Comparison of ENCODE assay signal across 1 cellular context in the genomic region with DNA sequence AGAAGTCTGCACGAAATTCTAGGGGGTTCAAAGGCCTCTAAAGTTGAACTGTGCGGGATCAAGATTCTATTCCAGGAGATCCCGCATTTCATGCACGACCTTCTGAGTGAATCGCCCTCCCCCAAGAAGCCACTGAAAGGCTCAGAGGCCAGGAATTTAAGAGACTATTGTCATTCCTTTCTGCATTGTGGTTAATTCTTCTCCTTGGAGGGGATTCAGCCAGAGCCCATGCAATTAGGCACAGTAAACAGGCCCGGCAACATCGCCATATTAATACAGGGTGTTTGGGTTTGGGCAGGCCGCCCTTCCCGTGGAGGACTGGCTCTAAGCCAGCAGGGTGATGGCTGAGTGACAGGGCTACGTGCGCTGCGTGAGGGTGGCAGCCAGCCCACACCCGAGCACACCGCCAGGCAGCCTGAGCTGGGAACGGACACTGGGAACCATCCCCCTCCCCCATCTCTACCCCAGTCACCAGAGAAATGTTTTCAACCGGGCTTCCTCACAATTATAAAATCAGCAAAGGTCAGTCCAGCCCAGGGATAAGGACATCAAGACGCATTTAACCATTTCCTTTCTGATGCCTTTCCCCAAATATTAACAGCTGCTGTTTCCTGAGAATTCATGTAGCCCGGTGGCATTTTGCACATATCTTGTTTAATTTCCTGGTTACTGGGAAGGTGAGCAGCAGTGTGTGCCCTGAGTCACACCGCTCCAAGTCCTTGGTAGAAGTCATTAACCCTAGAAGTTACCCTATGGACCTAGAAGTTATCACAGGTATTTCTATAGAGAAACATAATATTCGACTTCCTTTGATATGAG.
A peak's percentile ranks its signal among the peaks of the same experiment; 100 is the strongest.
TF ChIP-seq lines count a peak whose summit lies in the region.

No MANE protein-coding gene starts in this region.

TF ChIP-seq in HepG2, 621 proteins besides CTCF, POLR2A, EP300 and RAD21 (continued from another document and continues in another):
- TF ChIP-seq, protein P1, sequence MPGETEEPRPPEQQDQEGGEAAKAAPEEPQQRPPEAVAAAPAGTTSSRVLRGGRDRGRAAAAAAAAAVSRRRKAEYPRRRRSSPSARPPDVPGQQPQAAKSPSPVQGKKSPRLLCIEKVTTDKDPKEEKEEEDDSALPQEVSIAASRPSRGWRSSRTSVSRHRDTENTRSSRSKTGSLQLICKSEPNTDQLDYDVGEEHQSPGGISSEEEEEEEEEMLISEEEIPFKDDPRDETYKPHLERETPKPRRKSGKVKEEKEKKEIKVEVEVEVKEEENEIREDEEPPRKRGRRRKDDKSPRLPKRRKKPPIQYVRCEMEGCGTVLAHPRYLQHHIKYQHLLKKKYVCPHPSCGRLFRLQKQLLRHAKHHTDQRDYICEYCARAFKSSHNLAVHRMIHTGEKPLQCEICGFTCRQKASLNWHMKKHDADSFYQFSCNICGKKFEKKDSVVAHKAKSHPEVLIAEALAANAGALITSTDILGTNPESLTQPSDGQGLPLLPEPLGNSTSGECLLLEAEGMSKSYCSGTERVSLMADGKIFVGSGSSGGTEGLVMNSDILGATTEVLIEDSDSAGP (CRISPR knock-in tag; IDR thresholded peaks at IDR 0.05; ENCODE audit: borderline replicate concordance), result no peak; the same call in 1 of the 2 replicates
- TF ChIP-seq ZFP36L1 (CRISPR knock-in tag; IDR thresholded peaks at IDR 0.05), result no peak
- no peak for TF ChIP-seq SKI (IDR thresholded peaks at IDR 0.05; ENCODE audit: partially characterized antibody)
- peak; percentile 2; the same call in 1 of the 2 replicates for TF ChIP-seq CBX5 (CRISPR knock-in tag; IDR thresholded peaks at IDR 0.05; ENCODE audit: borderline replicate concordance)
- TF ChIP-seq, protein P2, sequence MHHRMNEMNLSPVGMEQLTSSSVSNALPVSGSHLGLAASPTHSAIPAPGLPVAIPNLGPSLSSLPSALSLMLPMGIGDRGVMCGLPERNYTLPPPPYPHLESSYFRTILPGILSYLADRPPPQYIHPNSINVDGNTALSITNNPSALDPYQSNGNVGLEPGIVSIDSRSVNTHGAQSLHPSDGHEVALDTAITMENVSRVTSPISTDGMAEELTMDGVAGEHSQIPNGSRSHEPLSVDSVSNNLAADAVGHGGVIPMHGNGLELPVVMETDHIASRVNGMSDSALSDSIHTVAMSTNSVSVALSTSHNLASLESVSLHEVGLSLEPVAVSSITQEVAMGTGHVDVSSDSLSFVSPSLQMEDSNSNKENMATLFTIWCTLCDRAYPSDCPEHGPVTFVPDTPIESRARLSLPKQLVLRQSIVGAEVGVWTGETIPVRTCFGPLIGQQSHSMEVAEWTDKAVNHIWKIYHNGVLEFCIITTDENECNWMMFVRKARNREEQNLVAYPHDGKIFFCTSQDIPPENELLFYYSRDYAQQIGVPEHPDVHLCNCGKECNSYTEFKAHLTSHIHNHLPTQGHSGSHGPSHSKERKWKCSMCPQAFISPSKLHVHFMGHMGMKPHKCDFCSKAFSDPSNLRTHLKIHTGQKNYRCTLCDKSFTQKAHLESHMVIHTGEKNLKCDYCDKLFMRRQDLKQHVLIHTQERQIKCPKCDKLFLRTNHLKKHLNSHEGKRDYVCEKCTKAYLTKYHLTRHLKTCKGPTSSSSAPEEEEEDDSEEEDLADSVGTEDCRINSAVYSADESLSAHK (CRISPR knock-in tag; IDR thresholded peaks at IDR 0.05; ENCODE audit: borderline replicate concordance), result no peak
- no peak for TF ChIP-seq ZNF703 (CRISPR knock-in tag; IDR thresholded peaks at IDR 0.05; ENCODE audit: borderline replicate concordance)
- TF ChIP-seq, protein P3, sequence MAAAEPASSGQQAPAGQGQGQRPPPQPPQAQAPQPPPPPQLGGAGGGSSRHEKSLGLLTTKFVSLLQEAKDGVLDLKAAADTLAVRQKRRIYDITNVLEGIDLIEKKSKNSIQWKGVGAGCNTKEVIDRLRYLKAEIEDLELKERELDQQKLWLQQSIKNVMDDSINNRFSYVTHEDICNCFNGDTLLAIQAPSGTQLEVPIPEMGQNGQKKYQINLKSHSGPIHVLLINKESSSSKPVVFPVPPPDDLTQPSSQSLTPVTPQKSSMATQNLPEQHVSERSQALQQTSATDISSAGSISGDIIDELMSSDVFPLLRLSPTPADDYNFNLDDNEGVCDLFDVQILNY (CRISPR knock-in tag; conservative IDR thresholded peaks at IDR 0.05), result no peak
- TF ChIP-seq POGZ (CRISPR knock-in tag; IDR thresholded peaks at IDR 0.05), result peak; percentile 94
- peak; percentile 32; the same call in 1 of the 2 replicates for TF ChIP-seq ZFY (CRISPR knock-in tag; IDR thresholded peaks at IDR 0.05)
- peak; percentile 42; the same call in 1 of the 2 replicates for TF ChIP-seq ZNF83 (CRISPR knock-in tag; IDR thresholded peaks at IDR 0.05; ENCODE audit: borderline replicate concordance)
- peak; percentile 53 for TF ChIP-seq NFIC (IDR thresholded peaks at IDR 0.05; ENCODE audit: low read length)
- no peak for TF ChIP-seq ZNF121 (CRISPR knock-in tag; IDR thresholded peaks at IDR 0.05)
- no peak for TF ChIP-seq ZNF577 (CRISPR knock-in tag; IDR thresholded peaks at IDR 0.05; ENCODE audit: borderline replicate concordance, low read depth)
- no peak for TF ChIP-seq ZNF235 (CRISPR knock-in tag; IDR thresholded peaks at IDR 0.05; ENCODE audit: borderline replicate concordance)
- TF ChIP-seq PCBP2 (optimal IDR thresholded peaks at IDR 0.05; ENCODE audit: low read depth, low read length, poor library complexity, severe bottlenecking), result no peak
- no peak for TF ChIP-seq TCF7 (IDR thresholded peaks at IDR 0.05; ENCODE audit: low read depth)
- TF ChIP-seq, protein P4, sequence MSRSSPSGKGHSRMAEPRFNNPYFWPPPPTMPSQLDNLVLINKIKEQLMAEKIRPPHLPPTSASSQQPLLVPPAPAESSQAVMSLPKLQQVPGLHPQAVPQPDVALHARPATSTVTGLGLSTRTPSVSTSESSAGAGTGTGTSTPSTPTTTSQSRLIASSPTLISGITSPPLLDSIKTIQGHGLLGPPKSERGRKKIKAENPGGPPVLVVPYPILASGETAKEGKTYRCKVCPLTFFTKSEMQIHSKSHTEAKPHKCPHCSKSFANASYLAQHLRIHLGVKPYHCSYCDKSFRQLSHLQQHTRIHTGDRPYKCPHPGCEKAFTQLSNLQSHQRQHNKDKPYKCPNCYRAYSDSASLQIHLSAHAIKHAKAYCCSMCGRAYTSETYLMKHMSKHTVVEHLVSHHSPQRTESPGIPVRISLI (CRISPR knock-in tag; IDR thresholded peaks at IDR 0.05; ENCODE audit: borderline replicate concordance), result no peak
- TF ChIP-seq KDM5B (CRISPR knock-in tag; IDR thresholded peaks at IDR 0.05; ENCODE audit: borderline replicate concordance), result peak; percentile 64; the same call in 1 of the 2 replicates
- TF ChIP-seq, protein P5, sequence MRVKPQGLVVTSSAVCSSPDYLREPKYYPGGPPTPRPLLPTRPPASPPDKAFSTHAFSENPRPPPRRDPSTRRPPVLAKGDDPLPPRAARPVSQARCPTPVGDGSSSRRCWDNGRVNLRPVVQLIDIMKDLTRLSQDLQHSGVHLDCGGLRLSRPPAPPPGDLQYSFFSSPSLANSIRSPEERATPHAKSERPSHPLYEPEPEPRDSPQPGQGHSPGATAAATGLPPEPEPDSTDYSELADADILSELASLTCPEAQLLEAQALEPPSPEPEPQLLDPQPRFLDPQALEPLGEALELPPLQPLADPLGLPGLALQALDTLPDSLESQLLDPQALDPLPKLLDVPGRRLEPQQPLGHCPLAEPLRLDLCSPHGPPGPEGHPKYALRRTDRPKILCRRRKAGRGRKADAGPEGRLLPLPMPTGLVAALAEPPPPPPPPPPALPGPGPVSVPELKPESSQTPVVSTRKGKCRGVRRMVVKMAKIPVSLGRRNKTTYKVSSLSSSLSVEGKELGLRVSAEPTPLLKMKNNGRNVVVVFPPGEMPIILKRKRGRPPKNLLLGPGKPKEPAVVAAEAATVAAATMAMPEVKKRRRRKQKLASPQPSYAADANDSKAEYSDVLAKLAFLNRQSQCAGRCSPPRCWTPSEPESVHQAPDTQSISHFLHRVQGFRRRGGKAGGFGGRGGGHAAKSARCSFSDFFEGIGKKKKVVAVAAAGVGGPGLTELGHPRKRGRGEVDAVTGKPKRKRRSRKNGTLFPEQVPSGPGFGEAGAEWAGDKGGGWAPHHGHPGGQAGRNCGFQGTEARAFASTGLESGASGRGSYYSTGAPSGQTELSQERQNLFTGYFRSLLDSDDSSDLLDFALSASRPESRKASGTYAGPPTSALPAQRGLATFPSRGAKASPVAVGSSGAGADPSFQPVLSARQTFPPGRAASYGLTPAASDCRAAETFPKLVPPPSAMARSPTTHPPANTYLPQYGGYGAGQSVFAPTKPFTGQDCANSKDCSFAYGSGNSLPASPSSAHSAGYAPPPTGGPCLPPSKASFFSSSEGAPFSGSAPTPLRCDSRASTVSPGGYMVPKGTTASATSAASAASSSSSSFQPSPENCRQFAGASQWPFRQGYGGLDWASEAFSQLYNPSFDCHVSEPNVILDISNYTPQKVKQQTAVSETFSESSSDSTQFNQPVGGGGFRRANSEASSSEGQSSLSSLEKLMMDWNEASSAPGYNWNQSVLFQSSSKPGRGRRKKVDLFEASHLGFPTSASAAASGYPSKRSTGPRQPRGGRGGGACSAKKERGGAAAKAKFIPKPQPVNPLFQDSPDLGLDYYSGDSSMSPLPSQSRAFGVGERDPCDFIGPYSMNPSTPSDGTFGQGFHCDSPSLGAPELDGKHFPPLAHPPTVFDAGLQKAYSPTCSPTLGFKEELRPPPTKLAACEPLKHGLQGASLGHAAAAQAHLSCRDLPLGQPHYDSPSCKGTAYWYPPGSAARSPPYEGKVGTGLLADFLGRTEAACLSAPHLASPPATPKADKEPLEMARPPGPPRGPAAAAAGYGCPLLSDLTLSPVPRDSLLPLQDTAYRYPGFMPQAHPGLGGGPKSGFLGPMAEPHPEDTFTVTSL (CRISPR knock-in tag; IDR thresholded peaks at IDR 0.05; ENCODE audit: borderline replicate concordance), result peak; percentile 83
- TF ChIP-seq, protein P6, sequence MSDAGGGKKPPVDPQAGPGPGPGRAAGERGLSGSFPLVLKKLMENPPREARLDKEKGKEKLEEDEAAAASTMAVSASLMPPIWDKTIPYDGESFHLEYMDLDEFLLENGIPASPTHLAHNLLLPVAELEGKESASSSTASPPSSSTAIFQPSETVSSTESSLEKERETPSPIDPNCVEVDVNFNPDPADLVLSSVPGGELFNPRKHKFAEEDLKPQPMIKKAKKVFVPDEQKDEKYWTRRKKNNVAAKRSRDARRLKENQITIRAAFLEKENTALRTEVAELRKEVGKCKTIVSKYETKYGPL (CRISPR knock-in tag; IDR thresholded peaks at IDR 0.05), result no peak
- TF ChIP-seq ZKSCAN5 (CRISPR knock-in tag; IDR thresholded peaks at IDR 0.05), result no peak
- TF ChIP-seq SMC3 (IDR thresholded peaks at IDR 0.05; ENCODE audit: low read length), result no peak
- TF ChIP-seq, protein P7, sequence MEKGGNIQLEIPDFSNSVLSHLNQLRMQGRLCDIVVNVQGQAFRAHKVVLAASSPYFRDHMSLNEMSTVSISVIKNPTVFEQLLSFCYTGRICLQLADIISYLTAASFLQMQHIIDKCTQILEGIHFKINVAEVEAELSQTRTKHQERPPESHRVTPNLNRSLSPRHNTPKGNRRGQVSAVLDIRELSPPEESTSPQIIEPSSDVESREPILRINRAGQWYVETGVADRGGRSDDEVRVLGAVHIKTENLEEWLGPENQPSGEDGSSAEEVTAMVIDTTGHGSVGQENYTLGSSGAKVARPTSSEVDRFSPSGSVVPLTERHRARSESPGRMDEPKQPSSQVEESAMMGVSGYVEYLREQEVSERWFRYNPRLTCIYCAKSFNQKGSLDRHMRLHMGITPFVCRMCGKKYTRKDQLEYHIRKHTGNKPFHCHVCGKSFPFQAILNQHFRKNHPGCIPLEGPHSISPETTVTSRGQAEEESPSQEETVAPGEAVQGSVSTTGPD (CRISPR knock-in tag; IDR thresholded peaks at IDR 0.05), result no peak
- no peak for TF ChIP-seq ZNF510 (CRISPR knock-in tag; IDR thresholded peaks at IDR 0.05; ENCODE audit: low read depth)
- TF ChIP-seq, protein P8, sequence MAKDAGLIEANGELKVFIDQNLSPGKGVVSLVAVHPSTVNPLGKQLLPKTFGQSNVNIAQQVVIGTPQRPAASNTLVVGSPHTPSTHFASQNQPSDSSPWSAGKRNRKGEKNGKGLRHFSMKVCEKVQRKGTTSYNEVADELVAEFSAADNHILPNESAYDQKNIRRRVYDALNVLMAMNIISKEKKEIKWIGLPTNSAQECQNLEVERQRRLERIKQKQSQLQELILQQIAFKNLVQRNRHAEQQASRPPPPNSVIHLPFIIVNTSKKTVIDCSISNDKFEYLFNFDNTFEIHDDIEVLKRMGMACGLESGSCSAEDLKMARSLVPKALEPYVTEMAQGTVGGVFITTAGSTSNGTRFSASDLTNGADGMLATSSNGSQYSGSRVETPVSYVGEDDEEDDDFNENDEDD (CRISPR knock-in tag; IDR thresholded peaks at IDR 0.05; ENCODE audit: borderline replicate concordance), result peak; percentile 49; the same call in 1 of the 2 replicates
- no peak for TF ChIP-seq ZNF101 (CRISPR knock-in tag; IDR thresholded peaks at IDR 0.05; ENCODE audit: borderline replicate concordance, low read depth)
- TF ChIP-seq ZFX (CRISPR knock-in tag; IDR thresholded peaks at IDR 0.05; ENCODE audit: low read depth), result peak; percentile 75
- TF ChIP-seq ZNF878 (CRISPR knock-in tag; IDR thresholded peaks at IDR 0.05), result no peak
- 0 out of 2 replicates have a peak, but pooled peaks have one; percentile 37 for TF ChIP-seq RBFOX2 (IDR thresholded peaks at IDR 0.05; ENCODE audit: low read depth, low read length)
- TF ChIP-seq HDAC1 (CRISPR knock-in tag; IDR thresholded peaks at IDR 0.05), result peak; percentile 52; the same call in 1 of the 2 replicates
- TF ChIP-seq, protein P9, sequence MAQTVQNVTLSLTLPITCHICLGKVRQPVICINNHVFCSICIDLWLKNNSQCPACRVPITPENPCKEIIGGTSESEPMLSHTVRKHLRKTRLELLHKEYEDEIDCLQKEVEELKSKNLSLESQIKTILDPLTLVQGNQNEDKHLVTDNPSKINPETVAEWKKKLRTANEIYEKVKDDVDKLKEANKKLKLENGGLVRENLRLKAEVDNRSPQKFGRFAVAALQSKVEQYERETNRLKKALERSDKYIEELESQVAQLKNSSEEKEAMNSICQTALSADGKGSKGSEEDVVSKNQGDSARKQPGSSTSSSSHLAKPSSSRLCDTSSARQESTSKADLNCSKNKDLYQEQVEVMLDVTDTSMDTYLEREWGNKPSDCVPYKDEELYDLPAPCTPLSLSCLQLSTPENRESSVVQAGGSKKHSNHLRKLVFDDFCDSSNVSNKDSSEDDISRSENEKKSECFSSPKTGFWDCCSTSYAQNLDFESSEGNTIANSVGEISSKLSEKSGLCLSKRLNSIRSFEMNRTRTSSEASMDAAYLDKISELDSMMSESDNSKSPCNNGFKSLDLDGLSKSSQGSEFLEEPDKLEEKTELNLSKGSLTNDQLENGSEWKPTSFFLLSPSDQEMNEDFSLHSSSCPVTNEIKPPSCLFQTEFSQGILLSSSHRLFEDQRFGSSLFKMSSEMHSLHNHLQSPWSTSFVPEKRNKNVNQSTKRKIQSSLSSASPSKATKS (CRISPR knock-in tag; IDR thresholded peaks at IDR 0.05), result no peak
- TF ChIP-seq SMAD1 (CRISPR knock-in tag; IDR thresholded peaks at IDR 0.05; ENCODE audit: borderline replicate concordance, low read depth), result no peak
- TF ChIP-seq ZNF136 (CRISPR knock-in tag; IDR thresholded peaks at IDR 0.05; ENCODE audit: low read depth), result no peak
- no peak for TF ChIP-seq ZNF766 (CRISPR knock-in tag; IDR thresholded peaks at IDR 0.05; ENCODE audit: borderline replicate concordance)
